2 cellular contexts compared by ENCODE assay signal in genomic region chr21:28657576-28657975, GRCh38.
TF ChIP-seq lines count a peak whose summit lies in the region.

No MANE protein-coding gene starts in this region.

TF ChIP-seq in SK-N-SH, 30 proteins besides CTCF, POLR2A, EP300 and RAD21:
- TF ChIP-seq REST (IDR thresholded peaks at IDR 0.05; ENCODE audit: low read depth, low read length) (no peak), RFX5 (IDR thresholded peaks at IDR 0.05; ENCODE audit: low read length) (no peak), ZBTB33 (IDR thresholded peaks at IDR 0.05; ENCODE audit: borderline replicate concordance, low read depth) (no peak), NFIC (IDR thresholded peaks at IDR 0.05; ENCODE audit: borderline replicate concordance) (no peak), GATA2 (CRISPR knock-in tag; IDR thresholded peaks at IDR 0.05) (no peak), CHD2 (IDR thresholded peaks at IDR 0.05; ENCODE audit: low read length, partially characterized antibody) (no peak), YY1 (IDR thresholded peaks at IDR 0.05; ENCODE audit: low read depth) (no peak), TEAD4 (IDR thresholded peaks at IDR 0.05; ENCODE audit: borderline replicate concordance, insufficient read depth) (no peak), MXI1 (IDR thresholded peaks at IDR 0.05; ENCODE audit: low read depth, low read length) (no peak), MEF2A (IDR thresholded peaks at IDR 0.05; ENCODE audit: borderline replicate concordance, low read depth) (no peak)
- TF ChIP-seq, protein P1, sequence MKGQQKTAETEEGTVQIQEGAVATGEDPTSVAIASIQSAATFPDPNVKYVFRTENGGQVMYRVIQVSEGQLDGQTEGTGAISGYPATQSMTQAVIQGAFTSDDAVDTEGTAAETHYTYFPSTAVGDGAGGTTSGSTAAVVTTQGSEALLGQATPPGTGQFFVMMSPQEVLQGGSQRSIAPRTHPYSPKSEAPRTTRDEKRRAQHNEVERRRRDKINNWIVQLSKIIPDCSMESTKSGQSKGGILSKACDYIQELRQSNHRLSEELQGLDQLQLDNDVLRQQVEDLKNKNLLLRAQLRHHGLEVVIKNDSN (IDR thresholded peaks at IDR 0.05; ENCODE audit: borderline replicate concordance, low read depth) = no peak
- TF ChIP-seq, protein P2, sequence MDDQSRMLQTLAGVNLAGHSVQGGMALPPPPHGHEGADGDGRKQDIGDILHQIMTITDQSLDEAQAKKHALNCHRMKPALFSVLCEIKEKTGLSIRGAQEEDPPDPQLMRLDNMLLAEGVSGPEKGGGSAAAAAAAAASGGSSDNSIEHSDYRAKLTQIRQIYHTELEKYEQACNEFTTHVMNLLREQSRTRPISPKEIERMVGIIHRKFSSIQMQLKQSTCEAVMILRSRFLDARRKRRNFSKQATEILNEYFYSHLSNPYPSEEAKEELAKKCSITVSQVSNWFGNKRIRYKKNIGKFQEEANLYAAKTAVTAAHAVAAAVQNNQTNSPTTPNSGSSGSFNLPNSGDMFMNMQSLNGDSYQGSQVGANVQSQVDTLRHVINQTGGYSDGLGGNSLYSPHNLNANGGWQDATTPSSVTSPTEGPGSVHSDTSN (IDR thresholded peaks at IDR 0.05) = no peak
TF ChIP-seq in SK-N-SH: peak in this region for 0.

TF ChIP-seq in SK-N-SH treated with all-trans-retinoic acid at 6 μM for 48 hours, 23 proteins besides CTCF, POLR2A, EP300 and RAD21 (continued from another document):
- TF ChIP-seq, protein P3, sequence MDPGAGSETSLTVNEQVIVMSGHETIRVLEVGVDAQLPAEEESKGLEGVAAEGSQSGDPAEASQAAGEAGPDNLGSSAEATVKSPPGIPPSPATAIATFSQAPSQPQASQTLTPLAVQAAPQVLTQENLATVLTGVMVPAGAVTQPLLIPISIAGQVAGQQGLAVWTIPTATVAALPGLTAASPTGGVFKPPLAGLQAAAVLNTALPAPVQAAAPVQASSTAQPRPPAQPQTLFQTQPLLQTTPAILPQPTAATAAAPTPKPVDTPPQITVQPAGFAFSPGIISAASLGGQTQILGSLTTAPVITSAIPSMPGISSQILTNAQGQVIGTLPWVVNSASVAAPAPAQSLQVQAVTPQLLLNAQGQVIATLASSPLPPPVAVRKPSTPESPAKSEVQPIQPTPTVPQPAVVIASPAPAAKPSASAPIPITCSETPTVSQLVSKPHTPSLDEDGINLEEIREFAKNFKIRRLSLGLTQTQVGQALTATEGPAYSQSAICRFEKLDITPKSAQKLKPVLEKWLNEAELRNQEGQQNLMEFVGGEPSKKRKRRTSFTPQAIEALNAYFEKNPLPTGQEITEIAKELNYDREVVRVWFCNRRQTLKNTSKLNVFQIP (CRISPR knock-in tag; IDR thresholded peaks at IDR 0.05; ENCODE audit: borderline replicate concordance, low read depth) = no peak
- TF ChIP-seq, protein P4, sequence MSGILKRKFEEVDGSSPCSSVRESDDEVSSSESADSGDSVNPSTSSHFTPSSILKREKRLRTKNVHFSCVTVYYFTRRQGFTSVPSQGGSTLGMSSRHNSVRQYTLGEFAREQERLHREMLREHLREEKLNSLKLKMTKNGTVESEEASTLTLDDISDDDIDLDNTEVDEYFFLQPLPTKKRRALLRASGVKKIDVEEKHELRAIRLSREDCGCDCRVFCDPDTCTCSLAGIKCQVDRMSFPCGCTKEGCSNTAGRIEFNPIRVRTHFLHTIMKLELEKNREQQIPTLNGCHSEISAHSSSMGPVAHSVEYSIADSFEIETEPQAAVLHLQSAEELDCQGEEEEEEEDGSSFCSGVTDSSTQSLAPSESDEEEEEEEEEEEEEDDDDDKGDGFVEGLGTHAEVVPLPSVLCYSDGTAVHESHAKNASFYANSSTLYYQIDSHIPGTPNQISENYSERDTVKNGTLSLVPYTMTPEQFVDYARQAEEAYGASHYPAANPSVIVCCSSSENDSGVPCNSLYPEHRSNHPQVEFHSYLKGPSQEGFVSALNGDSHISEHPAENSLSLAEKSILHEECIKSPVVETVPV (CRISPR knock-in tag; IDR thresholded peaks at IDR 0.05) = no peak
- TF ChIP-seq OSR1 (CRISPR knock-in tag; IDR thresholded peaks at IDR 0.05) = no peak
- no peak for TF ChIP-seq SNAI2 (CRISPR knock-in tag; IDR thresholded peaks at IDR 0.05)
